8 cellular contexts compared by ENCODE assay signal in the genomic region with DNA sequence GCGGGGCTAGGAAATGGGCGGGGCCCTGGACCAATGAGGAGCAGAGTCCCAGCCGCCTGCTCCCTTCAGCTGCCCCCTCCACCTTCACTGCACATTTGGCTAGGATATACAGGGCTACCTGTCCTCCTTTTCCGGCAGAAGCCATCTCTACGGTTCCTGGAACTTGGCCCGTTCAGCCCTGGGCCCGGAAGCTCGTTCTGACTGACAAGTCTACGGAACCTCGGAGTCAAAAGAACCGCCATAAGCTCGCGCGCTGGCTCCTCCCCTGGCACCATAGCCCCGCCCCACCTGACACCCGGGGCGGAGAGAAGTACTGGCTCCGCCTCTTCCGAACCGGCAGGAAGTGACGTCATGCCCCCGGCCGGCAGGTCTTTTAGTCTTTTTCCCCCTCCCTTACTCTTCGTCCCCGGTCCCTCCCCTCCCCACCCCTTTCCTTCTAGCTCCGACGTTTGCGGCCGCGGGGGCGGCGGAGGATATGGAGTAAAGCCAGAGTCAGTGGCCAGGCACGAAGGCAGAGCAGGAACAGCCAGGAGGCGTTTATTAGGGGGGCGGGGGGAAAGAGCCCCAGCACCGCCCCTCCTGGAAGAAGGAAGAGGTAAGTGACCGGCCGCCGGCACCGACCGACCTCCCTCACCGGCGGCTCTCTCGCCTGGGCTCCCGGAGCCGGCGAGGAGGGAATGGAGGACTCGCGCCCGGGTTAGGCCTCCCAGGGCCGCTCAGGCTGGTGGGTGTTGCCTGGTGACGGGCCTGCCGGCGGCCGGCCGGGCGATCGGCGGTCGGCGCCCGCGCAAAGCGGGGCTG.
DNase-seq lines count a peak whose midpoint lies in the region; ATAC-seq and TF ChIP-seq lines count a peak whose summit lies in the region.

TSS of gene DEPDC4 (minus strand) at position 278 of the 801 bp plus-strand sequence. CDS start at position 275, 3 bp downstream.
TSS of gene SCYL2 (plus strand) at position 376 of the 801 bp plus-strand sequence. CDS start 15,794 bp downstream, outside the sequence.

- DNase-seq in AG10803 (ENCODE audit: low read depth) (peak; percentile 98), NCI-H345 treated with DMSO at 0.1 percent for 48 hours (lab: John Stamatoyannopoulos, UW; ENCODE audit: unreplicated experiment) (peak; percentile 91), cerebellar cortex (ENCODE audit: low spot score) (peak; percentile 98), iris pigment epithelial cell (ENCODE audit: low read depth) (peak; percentile 99)
- DNase-seq in stimulated activated CD4-positive, alpha-beta T cell treated with anti-CD3 and anti-CD28 coated beads, Interleukin-12 subunit alpha, Interleukin-12 subunit beta, amount 100 ng/mL, for 24 hours (ENCODE audit: low read depth in 2 of 2), result peak; percentile 84 to 97

- peak within 1 kb of the TSS; percentile 90 for H3K4me3 ChIP-seq in AG10803 (ENCODE audit: low read length)

- ATAC-seq in GM19035 (IDR thresholded peaks at IDR 0.05; ENCODE audit: unreplicated experiment) (peak; percentile 90), HG03342 (IDR thresholded peaks at IDR 0.05; ENCODE audit: unreplicated experiment) (peak; percentile 92)
- ATAC-seq in activated CD4-positive, CD25-positive, alpha-beta regulatory T cell treated with anti-CD3 and anti-CD28 coated beads, Interleukin-2, amount 50 U/mL, for 24 hours, result peak; percentile 90 to 93

- no peak for TF ChIP-seq CTCF in AG10803 (conservative IDR thresholded peaks at IDR 0.05; ENCODE audit: low read length)

Comparison
In these comparisons a context has a peak if more than half of its experiments do, and no peak if none do; other contexts are left out.
1. Peak in every context shown above with its lines: DNase-seq, ATAC-seq and H3K4me3 ChIP-seq.